In the genomic region with DNA sequence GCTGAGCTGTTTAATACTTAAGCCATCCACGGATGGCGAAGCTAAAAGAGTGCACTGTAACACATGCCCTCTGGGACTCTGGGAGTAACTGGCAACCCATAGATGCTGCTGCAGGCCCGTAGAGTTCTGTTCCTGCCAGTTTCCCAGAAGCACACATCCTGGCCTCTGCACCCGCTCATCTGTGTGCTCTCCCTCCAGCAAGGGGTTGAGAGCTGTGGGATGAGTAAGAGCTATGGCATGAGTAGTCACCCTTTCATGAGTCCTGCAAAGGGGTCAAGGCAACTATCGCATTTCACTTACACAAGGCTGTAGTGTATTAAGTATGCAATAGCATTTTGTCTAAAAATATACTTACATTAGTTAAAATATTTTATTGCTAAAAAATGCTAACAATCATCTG, we compare ENCODE assay signal across 17 cellular contexts.
DNase-seq lines count a peak whose midpoint lies in the region; ATAC-seq and TF ChIP-seq lines count a peak whose summit lies in the region.
"Had no signal": no experiment of that assay in that cellular context is flagged by ENCODE, and none has a peak within 500 bp of the region (broad histone marks: within the 10 kb centered on the region; RNA-seq: fewer than 3 reads in every experiment).

No MANE protein-coding gene starts in this region.

- DNase-seq in A172 (ENCODE audit: low spot score) (peak; percentile 35), LHCN-M2 (ENCODE audit: low read depth) (peak; percentile 6), brain pericyte (ENCODE audit: low read depth, low spot score) (peak; percentile 32), iris pigment epithelial cell (ENCODE audit: low read depth) (peak; percentile 31), NCI-H345 treated with DMSO at 0.1 percent for 48 hours (lab: John Stamatoyannopoulos, UW; ENCODE audit: unreplicated experiment) (no peak), DMS 273 (lab: John Stamatoyannopoulos, UW; ENCODE audit: unreplicated experiment) (no peak)
- DNase-seq: 8988T; activated gamma-delta T cell treated with Interleukin-2 at 50 U/mL for 16 hours; effector CD4-positive, alpha-beta T cell; MV-4-11; natural killer cell; NCI-H1930; small intestine; stimulated activated CD4-positive, alpha-beta T cell treated with anti-CD3 and anti-CD28 coated beads, Interleukin-4, amount 100 ng/mL, for 24 hours had no signal

- no peak for TF ChIP-seq POLR2A in GM18505 (IDR thresholded peaks at IDR 0.05; ENCODE audit: borderline replicate concordance, extremely low read depth, insufficient read depth, insufficient read length)

- ATAC-seq in GM18505 (IDR thresholded peaks at IDR 0.05; ENCODE audit: unreplicated experiment) (no peak), HG02970 (IDR thresholded peaks at IDR 0.05; ENCODE audit: low FRiP score, unreplicated experiment) (no peak)
- ATAC-seq: K562, natural killer cell had no signal

Comparison
In these comparisons a context has a peak if more than half of its experiments do, and no peak if none do; other contexts are left out.
1. DNase-seq: peak in A172 (single experiment), LHCN-M2 (single experiment), brain pericyte (single experiment) and iris pigment epithelial cell (single experiment); none in NCI-H345 treated with DMSO at 0.1 percent for 48 hours (single experiment) and DMS 273 (single experiment).